11 cellular contexts compared by ENCODE assay signal in the genomic region with DNA sequence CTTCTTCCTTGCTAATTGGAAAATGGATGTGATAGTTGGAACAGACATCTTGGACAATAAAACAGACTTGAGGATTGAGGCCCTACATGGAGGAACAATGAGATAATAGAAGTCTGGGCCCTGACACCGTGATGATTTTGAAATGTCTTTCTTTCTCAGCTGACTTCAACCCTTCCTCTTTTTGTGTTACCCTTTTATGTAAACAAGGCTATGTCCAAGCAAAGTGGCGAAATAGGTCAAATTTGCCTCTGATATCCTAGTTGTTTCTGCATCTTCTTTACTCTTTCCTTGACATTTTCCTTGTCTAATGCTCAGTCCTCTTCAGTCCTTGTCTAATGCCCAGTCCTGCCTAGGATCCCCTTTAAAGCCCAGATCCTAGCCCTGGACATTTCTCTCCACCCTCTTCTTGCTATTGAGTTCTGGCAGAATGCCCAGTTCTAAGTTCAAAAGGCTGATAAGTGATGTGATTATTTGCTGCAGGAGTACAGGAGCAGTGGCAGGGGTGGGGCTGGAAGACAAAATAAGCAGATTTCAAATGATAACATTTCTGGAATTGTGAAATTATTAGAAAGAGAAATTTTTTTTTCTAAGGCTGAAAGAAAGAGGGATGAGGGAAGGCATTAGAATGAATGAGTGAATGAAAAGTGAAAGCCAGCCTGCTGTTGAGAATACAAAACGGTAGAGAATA. TPM values are rescaled to one million over a fixed set of nuclear protein-coding genes. Genes with fewer than 3 reads are reported as not detected.
DNase-seq lines count a peak whose midpoint lies in the region; ATAC-seq and TF ChIP-seq lines count a peak whose summit lies in the region.
"Had no signal": no experiment of that assay in that cellular context is flagged by ENCODE, and none has a peak within 500 bp of the region (broad histone marks: within the 10 kb centered on the region; RNA-seq: fewer than 3 reads in every experiment).

No MANE protein-coding gene starts in this region.

- 58 to 72% (median 62%) methylated on average over 3 of the region's 3 CpGs for WGBS in heart left ventricle, 4 donors
- 41 to 43% methylated on average over 3 of the region's 3 CpGs for WGBS in transverse colon (ENCODE audit: low coverage in 1 of 2), 2 donors
- no CpG with 5 or more reads among the region's 3 CpGs for WGBS in neuronal stem cell (ENCODE audit: extremely low coverage in 2 of 2, insufficient read length in 2 of 2, insufficient replicate concordance in 1 of 2), 2 donors

- H3K9ac ChIP-seq in duodenal mucosa (ENCODE audit: low read depth in 1 of 2, low read length in 2 of 2) (no peak overlapping the region), neuronal stem cell (ENCODE audit: low read depth, low read length, poor library complexity) (no peak overlapping the region)

- H3K23ac ChIP-seq in neuronal stem cell (ENCODE audit: low read depth, low read length, poor library complexity): no peak overlapping the region

- H3K9me3 ChIP-seq in heart left ventricle (no peaks in the 10 kb centered on the region), duodenal mucosa (ENCODE audit: control insufficient read depth in 1 of 2, low read length in 2 of 2) (no peaks in the 10 kb centered on the region), transverse colon (no peaks in the 10 kb centered on the region), breast epithelium (no peaks in the 10 kb centered on the region), neuronal stem cell (replicated peaks in 1 of 2; ENCODE audit: control insufficient read depth in 2 of 2, insufficient read depth in 1 of 2, low read depth in 1 of 2, low read length in 2 of 2) (no peaks in the 10 kb centered on the region)
- H3K9me3 ChIP-seq: SJCRH30 had no signal

- H2AK5ac ChIP-seq in neuronal stem cell (ENCODE audit: low read depth, low read length): no peak overlapping the region

- no peak overlapping the region for H3K14ac ChIP-seq in neuronal stem cell (ENCODE audit: low read length)

- TF ChIP-seq CTCF in heart left ventricle (IDR thresholded peaks at IDR 0.05): no peak
- TF ChIP-seq CTCF in transverse colon (IDR thresholded peaks at IDR 0.05): no peak
- TF ChIP-seq CTCF in breast epithelium (IDR thresholded peaks at IDR 0.05): no peak

- no peak overlapping the region for H2BK12ac ChIP-seq in neuronal stem cell (ENCODE audit: low read length)

- no peak overlapping the region for H3K4me3 ChIP-seq in heart left ventricle
- H3K4me3 ChIP-seq in duodenal mucosa (ENCODE audit: low read depth in 1 of 2, low read length in 2 of 2): peak overlapping the region; percentile 19 to 29
- H3K4me3 ChIP-seq in transverse colon: no peak overlapping the region
- H3K4me3 ChIP-seq in breast epithelium: no peak overlapping the region
- no peak overlapping the region for H3K4me3 ChIP-seq in neuronal stem cell (ENCODE audit: low read length in 2 of 2)
- H3K4me3 ChIP-seq: SJCRH30 had no signal

- H2BK5ac ChIP-seq in neuronal stem cell (ENCODE audit: low read length): no peak overlapping the region

- TF ChIP-seq EP300 in transverse colon (IDR thresholded peaks at IDR 0.05; ENCODE audit: low read depth): no peak

- H3K4ac ChIP-seq in neuronal stem cell (ENCODE audit: low read length): no peak overlapping the region

- TF ChIP-seq POLR2A in heart left ventricle (IDR thresholded peaks at IDR 0.05) (no peak), transverse colon (IDR thresholded peaks at IDR 0.05) (no peak), breast epithelium (IDR thresholded peaks at IDR 0.05) (no peak)

- H2AFZ ChIP-seq in neuronal stem cell (ENCODE audit: low read length): no peak overlapping the region

- H3K27ac ChIP-seq in heart left ventricle (peak overlapping the region in 3 of 12 donors; percentile 4 to 84 (median 27)), duodenal mucosa (ENCODE audit: low read depth, low read length) (no peak overlapping the region), transverse colon (peak overlapping the region in 3 of 4 donors; percentile 33 to 50 (median 49)), breast epithelium (no peak overlapping the region), neuronal stem cell (replicated peaks; ENCODE audit: low read length) (no peak overlapping the region)
- H3K27ac ChIP-seq: SJCRH30 had no signal

- no peak overlapping the region for H2BK15ac ChIP-seq in neuronal stem cell (ENCODE audit: low read length)

- in situ Hi-C loops in transverse colon (cut with MboI; ENCODE audit: low pct_ligation_motif_present in 1 of 4, low pct_unique_long_range_greater_than_20kb in 1 of 4, low sequenced_read_pairs in 3 of 4): no loop called here

- H3K4me2 ChIP-seq in neuronal stem cell (ENCODE audit: insufficient read depth, low read length, poor library complexity, severe bottlenecking): no peak overlapping the region

- intact Hi-C loops in heart left ventricle (cut with DNase I) (no loop called here), Right ventricle myocardium inferior (cut with DNase I) (no loop called here), transverse colon (cut with DNase I; ENCODE audit: low total_unique reads) (no loop called here), breast epithelium (cut with DNase I; ENCODE audit: low total_unique reads) (no loop called here)

- H3K4me1 ChIP-seq in heart left ventricle (peaks cover 0 to 28% (median 5%) of the 10 kb centered on the region in 12 donors), duodenal mucosa (ENCODE audit: control insufficient read depth in 1 of 2, insufficient read depth in 2 of 2, low read length in 2 of 2) (peaks cover 28 to 37% of the 10 kb centered on the region in 2 donors), transverse colon (peaks cover 0 to 39% (median 19%) of the 10 kb centered on the region in 4 donors), breast epithelium (no peaks in the 10 kb centered on the region), neuronal stem cell (ENCODE audit: control insufficient read depth in 2 of 2, insufficient read depth in 1 of 2, low read depth in 1 of 2, low read length in 2 of 2) (peaks cover 0 to 2% of the 10 kb centered on the region in 2 donors)

- DNase-seq in heart left ventricle: no peak
- DNase-seq in Right ventricle myocardium inferior (ENCODE audit: missing footprints): no peak
- DNase-seq in NCI-H774 (lab: John Stamatoyannopoulos, UW): peak; percentile 80
- no peak for DNase-seq in transverse colon
- no peak for DNase-seq in breast epithelium (ENCODE audit: low spot score in 2 of 2)
- DNase-seq in neuronal stem cell (ENCODE audit: low spot score): no peak
- no peak for DNase-seq in stimulated activated CD4-positive, alpha-beta T cell treated with anti-CD3 and anti-CD28 coated beads, Interleukin-2, amount 100 ng/mL, for 48 hours
- DNase-seq: cortex of kidney, HCEC 1CT had no signal

- no peak overlapping the region for H3K18ac ChIP-seq in neuronal stem cell (ENCODE audit: low read length)

- no peak overlapping the region for H4K91ac ChIP-seq in neuronal stem cell (ENCODE audit: low read depth, low read length, poor library complexity)

- peaks cover 0 to 5% (median 0%) of the 10 kb centered on the region in 9 donors for H3K27me3 ChIP-seq in heart left ventricle
- no peaks in the 10 kb centered on the region for H3K27me3 ChIP-seq in duodenal mucosa (ENCODE audit: control insufficient read depth in 1 of 2, insufficient read depth in 2 of 2, low read length in 2 of 2)
- H3K27me3 ChIP-seq in transverse colon: no peaks in the 10 kb centered on the region
- no peaks in the 10 kb centered on the region for H3K27me3 ChIP-seq in breast epithelium
- peaks cover 0 to 41% (median 0%) of the 10 kb centered on the region in 3 experiments for H3K27me3 ChIP-seq in neuronal stem cell (ENCODE audit: control insufficient read depth in 3 of 3, insufficient read depth in 3 of 3, low read depth in 1 of 3, low read length in 3 of 3)
- H3K27me3 ChIP-seq: SJCRH30 had no signal

- no peaks in the 10 kb centered on the region for H3K79me1 ChIP-seq in neuronal stem cell (ENCODE audit: low read depth, low read length)

- no peaks in the 10 kb centered on the region for H3K36me3 ChIP-seq in heart left ventricle
- no peaks in the 10 kb centered on the region for H3K36me3 ChIP-seq in duodenal mucosa (ENCODE audit: control insufficient read depth in 1 of 2, insufficient read depth in 2 of 2, low read length in 2 of 2)
- H3K36me3 ChIP-seq in transverse colon: no peaks in the 10 kb centered on the region
- no peaks in the 10 kb centered on the region for H3K36me3 ChIP-seq in breast epithelium
- no peaks in the 10 kb centered on the region for H3K36me3 ChIP-seq in neuronal stem cell (replicated peaks in 1 of 2; ENCODE audit: control insufficient read depth in 2 of 2, insufficient read depth in 2 of 2, low read length in 2 of 2)
- H3K36me3 ChIP-seq: SJCRH30 had no signal

- peak; percentile 25 to 37 (median 33) for ATAC-seq in heart left ventricle
- no peak for ATAC-seq in Right ventricle myocardium inferior

- no peak overlapping the region for H2BK120ac ChIP-seq in neuronal stem cell (ENCODE audit: low read depth, low read length)

- no peak overlapping the region for H4K8ac ChIP-seq in neuronal stem cell (ENCODE audit: low read depth, low read length)

RNA-seq across cellular contexts. Expression of a gene that starts 6.5 kb away (rescaled TPM):
- 100 to 1,000 TPM in 2 of 9 donors, 10 to 100 TPM in 7; 46.0 to 122 (median 75.3) TPM for total RNA-seq in heart left ventricle
- polyA plus RNA-seq in heart left ventricle: 10 to 100 TPM; 15.7 TPM
- 46.1 TPM for total RNA-seq in Right ventricle myocardium inferior
- 100 to 1,000 TPM in 1 of 4 donors, 10 to 100 TPM in 3; 35.8 to 115 (median 70.3) TPM for total RNA-seq in transverse colon
- total RNA-seq in breast epithelium: 10 to 100 TPM; 52.2 to 86.3 (median 61.9) TPM
- 12.9 TPM for polyA plus RNA-seq in neuronal stem cell (2013, experiment 1 of 2)
- polyA plus RNA-seq in neuronal stem cell (2013, experiment 2 of 2): 12.8 TPM

Comparison
In these comparisons a context has a peak if more than half of its experiments do, and no peak if none do; other contexts are left out.
1. H3K27ac ChIP-seq: peak in transverse colon (3 of 4); none in duodenal mucosa (single experiment), breast epithelium (0 of 2) and neuronal stem cell (single experiment).
2. H3K4me3 ChIP-seq: peak in duodenal mucosa (2 of 2); none in heart left ventricle (0 of 12), transverse colon (0 of 4), breast epithelium (0 of 3) and neuronal stem cell (0 of 2).